ENCODE assay signal across 24 cellular contexts in the genomic region with DNA sequence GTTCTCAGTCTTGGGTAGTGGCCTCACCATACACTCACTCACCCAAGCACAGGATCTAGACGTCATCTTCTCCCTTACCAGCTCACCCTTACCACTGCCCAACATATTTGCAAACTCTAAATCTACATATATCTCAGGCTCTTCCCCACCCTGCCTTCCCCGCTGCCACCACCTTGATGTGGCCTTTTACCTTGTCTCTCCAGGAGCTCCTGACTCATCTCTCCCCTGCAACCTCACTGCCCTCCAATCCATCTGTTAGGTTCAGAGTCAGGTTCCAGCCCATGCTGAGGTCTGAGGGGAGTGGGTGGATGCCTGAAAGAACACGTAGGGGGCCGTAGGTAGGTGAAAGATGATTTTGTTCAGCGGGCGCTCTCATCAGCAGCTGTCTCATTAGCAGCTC. TPM values are rescaled to one million over a fixed set of nuclear protein-coding genes. Genes with fewer than 3 reads are reported as not detected.
A peak's percentile ranks its signal among the peaks of the same experiment; 100 is the strongest.
DNase-seq lines count a peak whose midpoint lies in the region; ATAC-seq and TF ChIP-seq lines count a peak whose summit lies in the region.
"Had no signal": no experiment of that assay in that cellular context is flagged by ENCODE, and none has a peak within 500 bp of the region (broad histone marks: within the 10 kb centered on the region; RNA-seq: fewer than 3 reads in every experiment).

No MANE protein-coding gene starts in this region.

- H3K4me1 ChIP-seq in esophagus squamous epithelium, result no peaks in the 10 kb centered on the region
- H3K4me1 ChIP-seq: foreskin keratinocyte, transverse colon had no signal

- WGBS in esophagus squamous epithelium, 2 donors, result 74 to 80% methylated on average over 4 to 5 of the region's 6 CpGs

- ATAC-seq in activated CD4-positive, CD25-positive, alpha-beta regulatory T cell treated with anti-CD3 and anti-CD28 coated beads, Interleukin-2, amount 50 U/mL, for 24 hours, result peak; percentile 66 to 73
- ATAC-seq in HG02981 (IDR thresholded peaks at IDR 0.05; ENCODE audit: unreplicated experiment), result no peak
- ATAC-seq: effector memory CD8-positive, alpha-beta T cell; WTC11 had no signal

- peaks cover 6% of the 10 kb centered on the region for H3K9me3 Mint-ChIP-seq in glutamatergic neuron (ENCODE audit: unreplicated experiment)
- H3K9me3 Mint-ChIP-seq: CD8-positive, alpha-beta memory T cell; effector memory CD8-positive, alpha-beta T cell; immature natural killer cell; WTC11 had no signal

- intact Hi-C loops in esophagus squamous epithelium (cut with DNase I), result no loop called here

- no peak for TF ChIP-seq CTCF in glutamatergic neuron (IDR thresholded peaks at IDR 0.05; ENCODE audit: partially characterized antibody, unreplicated experiment)
- TF ChIP-seq CTCF in esophagus squamous epithelium (IDR thresholded peaks at IDR 0.05), result no peak

- no peaks in the 10 kb centered on the region for H3K9me3 ChIP-seq in esophagus squamous epithelium
- H3K9me3 ChIP-seq: stomach, transverse colon had no signal

- H3K27ac Mint-ChIP-seq in glutamatergic neuron (ENCODE audit: unreplicated experiment), result peak overlapping the region; percentile 1
- H3K27ac Mint-ChIP-seq: effector memory CD8-positive, alpha-beta T cell; immature natural killer cell; WTC11 had no signal

- H3K4me3 ChIP-seq in esophagus squamous epithelium, result no peak overlapping the region
- H3K4me3 ChIP-seq: coronary artery, GM23248, stomach, transverse colon had no signal

- H3K27ac ChIP-seq in esophagus squamous epithelium, result no peak overlapping the region
- H3K27ac ChIP-seq: coronary artery, foreskin keratinocyte, GM23248, HL-60, stomach, transverse colon had no signal

- no peaks in the 10 kb centered on the region for H3K27me3 ChIP-seq in esophagus squamous epithelium
- H3K27me3 ChIP-seq: foreskin keratinocyte, stomach, transverse colon had no signal

- no peak for DNase-seq in activated CD4-positive, CD25-positive, alpha-beta regulatory T cell (lab: John Stamatoyannopoulos, UW)
- DNase-seq in stimulated activated CD4-positive, alpha-beta T cell treated with anti-CD3 and anti-CD28 coated beads, Interleukin-1b, Interleukin-23, amount 100 ng/mL, for 48 hours, result peak; percentile 49
- DNase-seq in stimulated activated CD4-positive, alpha-beta T cell treated with anti-CD3 and anti-CD28 coated beads, Interleukin-4, amount 100 ng/mL, for 1 hour, result no peak
- DNase-seq in glutamatergic neuron, result no peak
- no peak for DNase-seq in AG08395 (ENCODE audit: low spot score)
- no peak for DNase-seq in esophagus squamous epithelium (lab: John Stamatoyannopoulos, UW)
- DNase-seq: 8988T; activated gamma-delta T cell; CD8-positive, alpha-beta memory T cell; effector memory CD8-positive, alpha-beta T cell; foreskin keratinocyte; GM23248; immature natural killer cell; Karpas-422; mesenchymal stem cell; MV-4-11; occipital lobe; stomach; transverse colon had no signal

- no peak for TF ChIP-seq POLR2A in esophagus squamous epithelium (IDR thresholded peaks at IDR 0.05)

- peaks cover 14% of the 10 kb centered on the region for H3K4me1 Mint-ChIP-seq in glutamatergic neuron (ENCODE audit: low read depth, unreplicated experiment)
- H3K4me1 Mint-ChIP-seq: immature natural killer cell had no signal

- peaks cover 2% of the 10 kb centered on the region for H3K27me3 Mint-ChIP-seq in glutamatergic neuron (ENCODE audit: unreplicated experiment)
- H3K27me3 Mint-ChIP-seq: CD8-positive, alpha-beta memory T cell; effector memory CD8-positive, alpha-beta T cell had no signal

- H3K36me3 Mint-ChIP-seq in glutamatergic neuron (ENCODE audit: unreplicated experiment), result no peaks in the 10 kb centered on the region
- H3K36me3 Mint-ChIP-seq: immature natural killer cell, WTC11 had no signal

- H3K36me3 ChIP-seq in esophagus squamous epithelium, result peaks cover 0 to 4% (median 0%) of the 10 kb centered on the region in 3 donors
- H3K36me3 ChIP-seq: stomach, transverse colon had no signal

- H3K4me3 Mint-ChIP-seq in glutamatergic neuron (ENCODE audit: unreplicated experiment), result no peak overlapping the region
- H3K4me3 Mint-ChIP-seq: CD8-positive, alpha-beta memory T cell; effector memory CD8-positive, alpha-beta T cell; immature natural killer cell; WTC11 had no signal

RNA-seq across cellular contexts. Expression of gene CKMT2, which starts 23.3 kb away (rescaled TPM):
- 0.81 TPM for total RNA-seq in glutamatergic neuron (ENCODE audit: unreplicated experiment)
- total RNA-seq in esophagus squamous epithelium, result 1 to 10 TPM in 1 of 4 donors, not detected in 3; 2.1 TPM
- total RNA-seq: CD8-positive, alpha-beta memory T cell; foreskin keratinocyte; GM23248 had no signal
